Comparison of ENCODE assay signal across 9 cellular contexts in the genomic region with DNA sequence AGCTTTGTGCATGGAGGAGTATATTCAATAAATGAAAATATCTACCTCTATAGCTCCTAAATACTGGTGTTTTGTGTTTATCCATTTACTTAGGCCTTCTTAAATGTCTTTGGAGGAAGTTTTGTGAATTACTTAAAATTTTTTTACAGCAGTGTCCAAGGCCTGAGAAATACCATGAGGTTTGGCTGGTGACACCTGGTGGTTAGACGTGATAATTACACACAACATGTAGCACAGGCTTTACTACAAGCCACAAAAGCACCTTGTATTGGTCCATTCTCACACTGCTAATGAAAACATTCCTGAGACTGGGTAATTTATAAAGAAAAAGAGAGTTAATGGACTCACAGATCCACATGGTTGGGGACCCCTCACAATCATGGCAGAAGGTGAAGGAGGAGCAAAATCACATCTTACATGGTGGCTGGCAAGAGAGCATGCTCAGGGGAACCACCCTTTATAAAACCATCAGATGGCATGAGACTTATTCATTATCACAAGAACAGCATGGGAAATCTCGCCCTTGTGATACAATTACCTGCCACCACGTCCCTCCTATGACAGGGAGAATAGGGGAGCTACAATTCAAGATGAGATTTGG. TPM values are rescaled to one million over a fixed set of nuclear protein-coding genes. Genes with fewer than 3 reads are reported as not detected.
DNase-seq lines count a peak whose midpoint lies in the region; ATAC-seq, FAIRE-seq and TF ChIP-seq lines count a peak whose summit lies in the region.
"Had no signal": no experiment of that assay in that cellular context is flagged by ENCODE, and none has a peak within 500 bp of the region (broad histone marks: within the 10 kb centered on the region; RNA-seq: fewer than 3 reads in every experiment).

No MANE protein-coding gene starts in this region.

- H3K36me3 ChIP-seq in GM23338 (ENCODE audit: insufficient read depth) (no peaks in the 10 kb centered on the region), KMS-11 (ENCODE audit: insufficient read depth) (no peaks in the 10 kb centered on the region), mammary epithelial cell (ENCODE audit: insufficient read depth, low read length) (no peaks in the 10 kb centered on the region), keratinocyte (ENCODE audit: control insufficient read depth in 2 of 2, extremely low read depth in 1 of 2, insufficient read depth in 2 of 2, low read length in 2 of 2) (no peaks in the 10 kb centered on the region)

- peak; percentile 10 for DNase-seq in activated CD8-positive, alpha-beta memory T cell treated with anti-CD3 and anti-CD28 coated beads, Interleukin-2, amount 50 U/mL, for 24 hours (ENCODE audit: extremely low read depth)
- DNase-seq in activated CD8-positive, alpha-beta memory T cell treated with anti-CD3 and anti-CD28 coated beads, Interleukin-2, amount 50 U/mL, for 48 hours, result no peak
- DNase-seq in GM23338 (ENCODE audit: low spot score), result peak; percentile 84
- peak; percentile 88 for DNase-seq in SK-MEL-5 (ENCODE audit: low read depth, low spot score)
- peak; percentile 55 for DNase-seq in mammary epithelial cell
- DNase-seq in keratinocyte (ENCODE audit: low read depth, low spot score), result peak; percentile 21
- peak; percentile 57 for DNase-seq in stimulated activated CD4-positive, alpha-beta T cell treated with anti-CD3 and anti-CD28 coated beads, Interleukin-4, amount 100 ng/mL, for 24 hours

- H3F3A ChIP-seq in GM23338 (replicated peaks; ENCODE audit: low read depth), result no peaks in the 10 kb centered on the region

- H3K4me1 ChIP-seq in GM23338 (ENCODE audit: insufficient read depth), result peaks cover 15% of the 10 kb centered on the region
- no peaks in the 10 kb centered on the region for H3K4me1 ChIP-seq in KMS-11 (ENCODE audit: low read depth, poor library complexity, severe bottlenecking)
- H3K4me1 ChIP-seq in mammary epithelial cell (ENCODE audit: insufficient read depth, low read length), result peaks cover 24% of the 10 kb centered on the region
- H3K4me1 ChIP-seq in keratinocyte (ENCODE audit: control insufficient read depth, extremely low read depth, insufficient read depth, low read length), result no peaks in the 10 kb centered on the region

- H3K4me3 ChIP-seq in GM23338, result no peak overlapping the region
- no peak overlapping the region for H3K4me3 ChIP-seq in KMS-11 (IDR thresholded peaks at IDR 0.05; ENCODE audit: insufficient read depth, low read depth, low read length)
- H3K4me3 ChIP-seq in mammary epithelial cell (replicated peaks in 1 of 3; ENCODE audit: insufficient read depth in 1 of 3, low read depth in 2 of 3, low read length in 3 of 3), result no peak overlapping the region
- H3K4me3 ChIP-seq in keratinocyte (ENCODE audit: control insufficient read depth in 2 of 3, extremely low read depth in 1 of 3, insufficient read depth in 2 of 3, low read depth in 1 of 3, low read length in 3 of 3), result no peak overlapping the region

- no peaks in the 10 kb centered on the region; the same call in 1 of the 2 replicates for H3K9me2 ChIP-seq in GM23338 (ENCODE audit: insufficient read depth)

- peak; percentile 93 for FAIRE-seq in keratinocyte (lab: Jason Lieb, UNC)

- intact Hi-C loops in mammary epithelial cell (cut with micrococcal nuclease), result loop anchor here (1.0 to 5.0 kb wide), 4 partner anchors 67 to 230 kb away; no protein-coding TSS in a partner anchor

- H3K27ac ChIP-seq in GM23338 (ENCODE audit: low read depth), result no peak overlapping the region
- no peak overlapping the region for H3K27ac ChIP-seq in KMS-11
- no peak overlapping the region for H3K27ac ChIP-seq in mammary epithelial cell (ENCODE audit: insufficient read depth, low read depth, low read length)
- H3K27ac ChIP-seq in keratinocyte (ENCODE audit: control insufficient read depth, insufficient read depth, low read length), result no peak overlapping the region

- TF ChIP-seq CTCF in GM23338 (conservative IDR thresholded peaks at IDR 0.05; ENCODE audit: low read depth in 2 of 2), result peak; percentile 77 to 83
- TF ChIP-seq CTCF in KMS-11 (conservative IDR thresholded peaks at IDR 0.05; ENCODE audit: low read depth, low read length), result peak; percentile 97
- peak; percentile 59 to 69 for TF ChIP-seq CTCF in mammary epithelial cell (conservative IDR thresholded peaks at IDR 0.05 in 1 of 2, IDR thresholded peaks at IDR 0.05 in 1 of 2; ENCODE audit: extremely low read depth in 1 of 2, insufficient read depth in 1 of 2, low read depth in 1 of 2, low read length in 2 of 2)
- peak; percentile 38 to 64 (median 56) for TF ChIP-seq CTCF in keratinocyte (optimal IDR thresholded peaks at IDR 0.05 in 1 of 3, IDR thresholded peaks at IDR 0.05 in 1 of 3, conservative IDR thresholded peaks at IDR 0.05 in 1 of 3; ENCODE audit: extremely low read depth in 1 of 3, insufficient read depth in 2 of 3, low read length in 3 of 3)

- peaks cover 4% of the 10 kb centered on the region for H3K27me3 Mint-ChIP-seq in GM23338 (ENCODE audit: insufficient read depth, low read depth, poor library complexity)

- no peaks in the 10 kb centered on the region for H3K27me3 ChIP-seq in GM23338 (ENCODE audit: insufficient read depth)
- H3K27me3 ChIP-seq in KMS-11 (ENCODE audit: insufficient read depth, low read depth), result no peaks in the 10 kb centered on the region
- H3K27me3 ChIP-seq in mammary epithelial cell (ENCODE audit: insufficient read depth, low read length), result no peaks in the 10 kb centered on the region
- no peaks in the 10 kb centered on the region for H3K27me3 ChIP-seq in keratinocyte (ENCODE audit: control insufficient read depth, extremely low read depth, insufficient read depth, low read length)

- H3K9me3 ChIP-seq in mammary epithelial cell (replicated peaks; ENCODE audit: insufficient read depth, low read length) (no peaks in the 10 kb centered on the region), keratinocyte (ENCODE audit: control insufficient read depth, low read depth, low read length) (no peaks in the 10 kb centered on the region)

- no TSS peak for BruUV-seq in mammary epithelial cell (replicated peaks; lab: Mats Ljungman, UMichigan)

- H3K9ac ChIP-seq in KMS-11 (no peak overlapping the region), mammary epithelial cell (ENCODE audit: insufficient read depth, low read length) (no peak overlapping the region), keratinocyte (ENCODE audit: control insufficient read depth, extremely low read depth, insufficient read depth, low read length) (no peak overlapping the region)

- peaks cover 3% of the 10 kb centered on the region; the same call in 1 of the 3 replicates for H3K36me3 Mint-ChIP-seq in GM23338 (ENCODE audit: low read depth)

- no peaks in the 10 kb centered on the region for H3K79me2 ChIP-seq in GM23338 (replicated peaks; ENCODE audit: insufficient read depth)
- no peaks in the 10 kb centered on the region for H3K79me2 ChIP-seq in KMS-11 (ENCODE audit: insufficient read depth, low read depth)
- no peaks in the 10 kb centered on the region for H3K79me2 ChIP-seq in mammary epithelial cell (ENCODE audit: insufficient read depth, low read length)
- no peaks in the 10 kb centered on the region for H3K79me2 ChIP-seq in keratinocyte (ENCODE audit: control insufficient read depth, insufficient read depth, low read length)

- H4K20me1 ChIP-seq in GM23338 (replicated peaks; ENCODE audit: insufficient read depth), result no peaks in the 10 kb centered on the region
- H4K20me1 ChIP-seq in KMS-11 (ENCODE audit: insufficient read depth), result no peaks in the 10 kb centered on the region
- H4K20me1 ChIP-seq in mammary epithelial cell (ENCODE audit: insufficient read depth, low read length), result no peaks in the 10 kb centered on the region
- H4K20me1 ChIP-seq in keratinocyte (ENCODE audit: control insufficient read depth, extremely low read depth, insufficient read depth, low read length), result no peaks in the 10 kb centered on the region

- CTCF ChIA-PET in mammary epithelial cell (lab: Charles Lee; ENCODE audit: low non-redundant PET), result interaction anchor here (1.3 kb wide), 1 partner anchor 67 kb away, joined by 8 read pairs; no protein-coding TSS in a partner anchor

- H3K9me3 Mint-ChIP-seq in GM23338, result peaks cover 4% of the 10 kb centered on the region; the same call in 1 of the 3 replicates

- no peak overlapping the region for H3K4me3 Mint-ChIP-seq in GM23338

- ATAC-seq in GM23338, result peak; percentile 96

- H3K4me2 ChIP-seq in GM23338, result no peak overlapping the region
- no peak overlapping the region for H3K4me2 ChIP-seq in KMS-11
- H3K4me2 ChIP-seq in mammary epithelial cell (ENCODE audit: insufficient read depth, low read depth, low read length), result peak overlapping the region; percentile 12
- H3K4me2 ChIP-seq in keratinocyte (ENCODE audit: control insufficient read depth, extremely low read depth, insufficient read depth, low read depth, low read length), result no peak overlapping the region

- H3K4me1 Mint-ChIP-seq in GM23338, result peaks cover 13% of the 10 kb centered on the region

- 0% methylated on average over 3 of the region's 3 CpGs for whole genome bisulfite sequencing in mammary epithelial cell (ENCODE audit: low coverage, missing lambda C conversion rate)

- H3K27ac Mint-ChIP-seq in GM23338, result no peak overlapping the region

- in situ Hi-C loops in SK-MEL-5 (cut with HindIII; ENCODE audit: low pct_unique_long_range_greater_than_20kb, low sequenced_read_pairs) (no loop called here), mammary epithelial cell (cut with MboI; ENCODE audit: low sequenced_read_pairs in 2 of 2) (loop anchor here (5.0 to 25.0 kb wide), 2 partner anchors 73 to 228 kb away; no protein-coding TSS in a partner anchor)

- dilution Hi-C loops in mammary epithelial cell (cut with HindIII; ENCODE audit: low sequenced_read_pairs), result loop anchor here (5.0 kb wide), 1 partner anchor 73 kb away; no protein-coding TSS in a partner anchor
- dilution Hi-C loops in keratinocyte (cut with MboI; ENCODE audit: extremely low pct_ligation_motif_present, low sequenced_read_pairs), result no loop called here

- H2AFZ ChIP-seq in GM23338 (no peak overlapping the region), KMS-11 (ENCODE audit: low read depth) (no peak overlapping the region), mammary epithelial cell (ENCODE audit: low read depth, low read length) (no peak overlapping the region), keratinocyte (ENCODE audit: control insufficient read depth, low read length) (no peak overlapping the region)

- H3K9me1 ChIP-seq in keratinocyte (ENCODE audit: control insufficient read depth, extremely low read depth, insufficient read depth, low read length), result no peaks in the 10 kb centered on the region

RNA-seq across cellular contexts. Expression of a gene that starts 20.6 kb away (rescaled TPM):
- total RNA-seq in GM23338 (2014; rRNA removed; shearing (Covaris generic)), result not detected in 2 replicates
- not detected in 2 replicates for polyA plus RNA-seq in GM23338 (2016; fragmentation: Nextera tagmentation; extraction: Ambion mirVana)
- total RNA-seq in SK-MEL-5 (2014; rRNA removed; shearing (Covaris generic)), result not detected in 2 replicates
- polyA plus RNA-seq in SK-MEL-5 (2015; cell fraction: cytosol; rRNA removed), result not detected in 2 replicates
- 0.26 TPM in 1 of 2 replicates, not detected in the other for polyA plus RNA-seq in SK-MEL-5 (2015; cell fraction: nucleus; rRNA removed)
- 1 to 10 TPM in 1 of 2 donors, under 1 TPM in 1; 0.45 to 2.2 TPM for total RNA-seq in mammary epithelial cell
- 0.87 TPM for polyA plus RNA-seq in mammary epithelial cell
- polyA minus RNA-seq in mammary epithelial cell, result 2.8 TPM
- 0.25 to 0.39 TPM (median 0.26 TPM) in 3 replicates for polyA plus RNA-seq in keratinocyte
- 0.44 TPM for polyA plus RNA-seq in keratinocyte (2011; ENCODE audit: low read depth)
- polyA plus RNA-seq in keratinocyte (2011; cell fraction: cytosol; rRNA removed), result 0.06 and 0.19 TPM in 2 replicates
- polyA plus RNA-seq in keratinocyte (2011; cell fraction: nucleus; rRNA removed), result 0.52 and 0.70 TPM in 2 replicates
- polyA plus RNA-seq in keratinocyte (2012; ENCODE audit: low replicate concordance), result 0.07 and 0.48 TPM in 2 replicates
- polyA minus RNA-seq in keratinocyte, result 0.16 to 0.49 TPM in 2 of 3 replicates, not detected in the other
- not detected for polyA minus RNA-seq in keratinocyte (2011; cell fraction: cytosol; rRNA and poly(A)+ RNA removed)
- 0.54 TPM in 1 of 2 replicates, not detected in the other for polyA minus RNA-seq in keratinocyte (2011; cell fraction: nucleus; rRNA and poly(A)+ RNA removed)

RNA-seq across cellular contexts. Expression of a gene that starts 59.4 kb away (rescaled TPM):
- not detected in 2 replicates for total RNA-seq in GM23338 (2014; rRNA removed; shearing (Covaris generic))
- polyA plus RNA-seq in GM23338 (2016; fragmentation: Nextera tagmentation; extraction: Ambion mirVana) (not detected in 2 replicates), mammary epithelial cell (not detected), keratinocyte (not detected in 3 replicates)
- not detected in 2 replicates for total RNA-seq in SK-MEL-5 (2014; rRNA removed; shearing (Covaris generic))
- not detected in 2 replicates for polyA plus RNA-seq in SK-MEL-5 (2015; cell fraction: cytosol; rRNA removed)
- not detected in 2 replicates for polyA plus RNA-seq in SK-MEL-5 (2015; cell fraction: nucleus; rRNA removed)
- not detected for total RNA-seq in mammary epithelial cell
- polyA minus RNA-seq in mammary epithelial cell (not detected), keratinocyte (not detected in 3 replicates)
- polyA plus RNA-seq in keratinocyte (2011; ENCODE audit: low read depth), result not detected
- not detected in 2 replicates for polyA plus RNA-seq in keratinocyte (2011; cell fraction: cytosol; rRNA removed)
- not detected in 2 replicates for polyA plus RNA-seq in keratinocyte (2011; cell fraction: nucleus; rRNA removed)
- not detected in 2 replicates for polyA plus RNA-seq in keratinocyte (2012; ENCODE audit: low replicate concordance)
- not detected for polyA minus RNA-seq in keratinocyte (2011; cell fraction: cytosol; rRNA and poly(A)+ RNA removed)
- polyA minus RNA-seq in keratinocyte (2011; cell fraction: nucleus; rRNA and poly(A)+ RNA removed), result not detected in 2 replicates
- total RNA-seq: skeletal muscle tissue had no signal
